ENCODE assay signal across 8 cellular contexts in the genomic region with DNA sequence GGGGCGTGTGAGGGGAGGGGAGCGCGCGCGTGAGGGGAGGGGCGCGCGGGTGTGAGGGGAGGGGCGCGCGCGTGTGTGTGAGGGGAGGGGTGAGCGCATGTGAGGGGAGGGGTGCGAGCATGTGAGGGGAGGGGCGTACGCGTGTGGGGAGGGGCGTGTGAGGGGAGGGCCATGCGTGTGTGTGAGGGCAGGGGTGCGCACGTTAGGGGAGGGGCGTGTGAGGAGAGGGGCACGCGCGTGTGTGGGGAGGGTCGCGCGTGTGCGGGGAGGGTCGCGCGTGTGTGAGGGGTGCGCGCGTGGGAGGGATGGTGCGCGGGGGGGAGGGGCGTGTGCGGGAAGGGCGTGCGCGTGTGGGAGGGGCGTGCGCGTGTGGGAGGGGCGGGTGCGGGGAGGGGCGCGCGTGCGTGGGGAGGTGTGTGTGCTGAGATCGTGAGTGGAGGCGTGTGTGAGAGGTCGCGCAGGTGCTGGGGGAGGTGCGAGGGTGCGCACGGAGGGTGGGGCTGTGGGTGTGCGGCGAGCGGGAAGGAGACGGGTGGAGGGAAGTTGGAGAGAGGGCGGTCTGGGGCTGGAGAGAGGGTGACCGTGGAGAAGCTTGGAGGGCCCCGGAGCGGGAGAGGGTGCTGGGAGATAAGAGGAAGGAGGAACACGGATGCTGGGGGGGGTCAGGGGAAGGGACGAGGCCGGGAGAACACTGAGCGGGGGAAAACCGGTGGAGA. TPM values are rescaled to one million over a fixed set of nuclear protein-coding genes. Genes with fewer than 3 reads are reported as not detected.
DNase-seq lines count a peak whose midpoint lies in the region; ATAC-seq, FAIRE-seq and TF ChIP-seq lines count a peak whose summit lies in the region.

No MANE protein-coding gene starts in this region.

- no peaks in the 10 kb centered on the region for H3K36me3 Mint-ChIP-seq in neural crest cell (ENCODE audit: low read depth)

- TF ChIP-seq CTCF in foreskin fibroblast (IDR thresholded peaks at IDR 0.05; ENCODE audit: low read depth, low read length): no peak
- TF ChIP-seq CTCF in neural crest cell (conservative IDR thresholded peaks at IDR 0.05): no peak
- TF ChIP-seq CTCF in tibial artery (IDR thresholded peaks at IDR 0.05): no peak

- FAIRE-seq in H54 (lab: Jason Lieb, UNC): no peak

- H3K36me3 ChIP-seq in tibial artery: peaks cover 5 to 25% (median 13%) of the 10 kb centered on the region in 3 donors

- H3K4me1 ChIP-seq in tibial artery: peaks cover 0 to 62% (median 38%) of the 10 kb centered on the region in 4 donors

- no peaks in the 10 kb centered on the region for H3K9me3 Mint-ChIP-seq in neural crest cell

- H3K4me1 Mint-ChIP-seq in neural crest cell: peaks cover 18% of the 10 kb centered on the region

- no peak overlapping the region for H3K27ac Mint-ChIP-seq in neural crest cell (ENCODE audit: unreplicated experiment)

- intact Hi-C loops in tibial artery (cut with DNase I; ENCODE audit: low total_unique reads): loop anchor here (1.0 to 5.0 kb wide), 3 partner anchors 18 to 90 kb away; no protein-coding TSS in a partner anchor

- H3K27ac ChIP-seq in tibial artery: peak overlapping the region; percentile 89 to 93

- H3K4me3 Mint-ChIP-seq in neural crest cell: peak overlapping the region; percentile 97

- ATAC-seq in HG02840 (IDR thresholded peaks at IDR 0.05; ENCODE audit: low FRiP score, unreplicated experiment): no peak

- peaks cover 2% of the 10 kb centered on the region for H3K27me3 Mint-ChIP-seq in neural crest cell (ENCODE audit: low read depth)

- H3K27me3 ChIP-seq in tibial artery: no peaks in the 10 kb centered on the region

- peak overlapping the region; percentile 63 to 73 for H3K4me3 ChIP-seq in foreskin fibroblast (ENCODE audit: low read depth in 1 of 2, low read length in 2 of 2)
- H3K4me3 ChIP-seq in tibial artery: peak overlapping the region; percentile 92 to 95

- peak; percentile 89 for DNase-seq in AG20443 (ENCODE audit: low spot score)
- DNase-seq in H54 (ENCODE audit: insufficient read length, low spot score): peak; percentile 59
- peak; percentile 68 for DNase-seq in activated gamma-delta T cell treated with Interleukin-2 at 50 U/mL for 16 hours
- DNase-seq in foreskin fibroblast: no peak
- no peak for DNase-seq in neural crest cell (ENCODE audit: low read depth, low spot score)
- peak; percentile 65 to 88 for DNase-seq in tibial artery

- TF ChIP-seq POLR2A in H54 (IDR thresholded peaks at IDR 0.05; ENCODE audit: low read depth, low read length) (no peak; the same call in 1 of the 2 replicates), Raji (IDR thresholded peaks at IDR 0.05; ENCODE audit: insufficient read depth, low read depth, low read length) (0 out of 2 replicates have a peak, but pooled peaks have one; percentile 20)

- no peaks in the 10 kb centered on the region for H3K9me3 ChIP-seq in tibial artery

RNA-seq across cellular contexts. Expression of a gene that starts 19.7 kb away (rescaled TPM):
- 18.6 and 20.6 TPM in 2 replicates for total RNA-seq in neural crest cell

Comparison
In these comparisons a context has a peak if more than half of its experiments do, and no peak if none do; other contexts are left out.
1. DNase-seq: peak in AG20443 (single experiment), H54 (single experiment), activated gamma-delta T cell treated with Interleukin-2 at 50 U/mL for 16 hours (single experiment) and tibial artery (2 of 2); none in foreskin fibroblast (0 of 2) and neural crest cell (single experiment).